In genomic region chr19:55146078-55146647, GRCh38 we compare ENCODE assay signal across 8 cellular contexts. TPM values are rescaled to one million over a fixed set of nuclear protein-coding genes. Genes with fewer than 3 reads are reported as not detected.
DNase-seq lines count a peak whose midpoint lies in the region; ATAC-seq and TF ChIP-seq lines count a peak whose summit lies in the region.

No MANE protein-coding gene starts in this region.

- H3K4me1 ChIP-seq in fibroblast of lung (ENCODE audit: control insufficient read depth, extremely low read depth, insufficient read depth, low read length) = no peaks in the 10 kb centered on the region

- H2AFZ ChIP-seq in fibroblast of lung (ENCODE audit: low read length) = no peak overlapping the region

- no peaks in the 10 kb centered on the region for H3K9me3 Mint-ChIP-seq in type B pancreatic cell
- no peaks in the 10 kb centered on the region for H3K9me3 Mint-ChIP-seq in activated CD4-positive, alpha-beta T cell treated with anti-CD3 and anti-CD28 coated beads, Interleukin-2, amount 10 ng/mL, durations not matched to agents 7 days and 5 days

- no peak for ATAC-seq in HG02973 (IDR thresholded peaks at IDR 0.05; ENCODE audit: unreplicated experiment)

- no peak overlapping the region for H3K9ac ChIP-seq in fibroblast of lung (ENCODE audit: insufficient read depth, low read length)

- H3K79me2 ChIP-seq in fibroblast of lung (ENCODE audit: control insufficient read depth, insufficient read depth, low read length) = no peaks in the 10 kb centered on the region

- POLR2A ChIA-PET in activated CD4-positive, alpha-beta T cell treated with anti-CD3 and anti-CD28 coated beads, Interleukin-2, amount 10 ng/mL, durations not matched to agents 7 days and 5 days (lab: Charles Lee) = no interaction called here

- no peaks in the 10 kb centered on the region for H3K36me3 ChIP-seq in fibroblast of lung (ENCODE audit: control insufficient read depth, insufficient read depth, low read length)

- H3K27me3 Mint-ChIP-seq in type B pancreatic cell = peaks cover 64% of the 10 kb centered on the region
- peaks cover 23% of the 10 kb centered on the region for H3K27me3 Mint-ChIP-seq in activated CD4-positive, alpha-beta T cell treated with anti-CD3 and anti-CD28 coated beads, Interleukin-2, amount 10 ng/mL, durations not matched to agents 7 days and 5 days

- no peak overlapping the region for H3K4me2 ChIP-seq in fibroblast of lung (ENCODE audit: extremely low read depth, insufficient read depth, low read length)

- CTCF ChIA-PET in activated CD4-positive, alpha-beta T cell treated with anti-CD3 and anti-CD28 coated beads, Interleukin-2, amount 10 ng/mL, durations not matched to agents 7 days and 5 days (lab: Charles Lee) = interaction anchor here (1.0 to 2.9 kb wide), 5 partner anchors 14 to 273 kb away, joined by 3 to 11 read pairs (median 4); partner anchors contain the start of gene DNAAF3

- peak; percentile 37 to 47 for TF ChIP-seq CTCF in fibroblast of lung (conservative IDR thresholded peaks at IDR 0.05 in 1 of 2, IDR thresholded peaks at IDR 0.05 in 1 of 2; ENCODE audit: low read depth in 1 of 2, low read length in 2 of 2)
- peak; percentile 72 for TF ChIP-seq CTCF in type B pancreatic cell (conservative IDR thresholded peaks at IDR 0.05)

- peak overlapping the region; percentile 64 for H3K4me3 Mint-ChIP-seq in type B pancreatic cell
- no peak overlapping the region for H3K4me3 Mint-ChIP-seq in activated CD4-positive, alpha-beta T cell treated with anti-CD3 and anti-CD28 coated beads, Interleukin-2, amount 10 ng/mL, durations not matched to agents 7 days and 5 days

- H3K27ac Mint-ChIP-seq in type B pancreatic cell = no peak overlapping the region
- no peak overlapping the region for H3K27ac Mint-ChIP-seq in activated CD4-positive, alpha-beta T cell treated with anti-CD3 and anti-CD28 coated beads, Interleukin-2, amount 10 ng/mL, durations not matched to agents 7 days and 5 days

- no peak overlapping the region for H3K27ac ChIP-seq in fibroblast of lung (ENCODE audit: insufficient read depth, low read length)

- peaks cover 5% of the 10 kb centered on the region for H3K4me1 Mint-ChIP-seq in type B pancreatic cell (ENCODE audit: unreplicated experiment)
- peaks cover 2% of the 10 kb centered on the region for H3K4me1 Mint-ChIP-seq in activated CD4-positive, alpha-beta T cell treated with anti-CD3 and anti-CD28 coated beads, Interleukin-2, amount 10 ng/mL, durations not matched to agents 7 days and 5 days

- no peaks in the 10 kb centered on the region for H3K9me3 ChIP-seq in fibroblast of lung (ENCODE audit: control insufficient read depth, insufficient read depth, low read depth, low read length)

- no peak overlapping the region for H3K4me3 ChIP-seq in fibroblast of lung (replicated peaks in 1 of 4; ENCODE audit: control extremely low read depth in 1 of 4, insufficient read depth in 1 of 4, low read depth in 3 of 4, low read length in 4 of 4)

- DNase-seq in DMS153 treated with DMSO at 0.1 percent for 48 hours (lab: John Stamatoyannopoulos, UW; ENCODE audit: unreplicated experiment) = peak; percentile 80
- DNase-seq in HT-29 (ENCODE audit: low spot score) = peak; percentile 72
- DNase-seq in OCI-M2 (lab: John Stamatoyannopoulos, UW; ENCODE audit: unreplicated experiment) = peak; percentile 56
- DNase-seq in fibroblast of lung (ENCODE audit: low read depth in 2 of 2) = no peak
- no peak for DNase-seq in type B pancreatic cell (ENCODE audit: extremely low spot score, unreplicated experiment)
- no peak for DNase-seq in NCI-H1092 treated with DMSO at 0.1 percent for 48 hours (lab: John Stamatoyannopoulos, UW)
- no peak for DNase-seq in activated CD4-positive, alpha-beta T cell treated with anti-CD3 and anti-CD28 coated beads, Interleukin-2, amount 10 ng/mL, durations not matched to agents 7 days and 5 days

- no peaks in the 10 kb centered on the region for H4K20me1 ChIP-seq in fibroblast of lung (ENCODE audit: control insufficient read depth, extremely low read depth, insufficient read depth, low read length)

- H3K27me3 ChIP-seq in fibroblast of lung (ENCODE audit: control insufficient read depth, insufficient read depth, low read length) = peaks cover 25% of the 10 kb centered on the region

- no peaks in the 10 kb centered on the region for H3K36me3 Mint-ChIP-seq in type B pancreatic cell
- H3K36me3 Mint-ChIP-seq in activated CD4-positive, alpha-beta T cell treated with anti-CD3 and anti-CD28 coated beads, Interleukin-2, amount 10 ng/mL, durations not matched to agents 7 days and 5 days (ENCODE audit: low read depth) = no peaks in the 10 kb centered on the region

RNA-seq across cellular contexts. Expression of gene TNNT1, which starts 2.8 kb away (rescaled TPM):
- total RNA-seq in HT-29 (2014; rRNA removed; shearing (Covaris generic)) = 4.5 and 5.0 TPM in 2 replicates
- total RNA-seq in fibroblast of lung (7.4 and 10.4 TPM in 2 replicates), type B pancreatic cell (ENCODE audit: low replicate concordance) (27.6 and 83.1 TPM in 2 replicates)
- polyA plus RNA-seq in fibroblast of lung = 1.4 and 1.7 TPM in 2 replicates
- polyA plus RNA-seq in fibroblast of lung (2012) = 3.3 and 3.9 TPM in 2 replicates
- not detected in 2 replicates for polyA minus RNA-seq in fibroblast of lung (ENCODE audit: low replicate concordance)
- under 1 TPM in 1 of 2 experiments, not detected in 1; 0.32 TPM for total RNA-seq in activated CD4-positive, alpha-beta T cell treated with anti-CD3 and anti-CD28 coated beads, Interleukin-2, amount 10 ng/mL, durations not matched to agents 7 days and 5 days

RNA-seq across cellular contexts. Expression of gene TNNI3, which starts 11.4 kb away (rescaled TPM):
- 11.1 and 20.3 TPM in 2 replicates for total RNA-seq in HT-29 (2014; rRNA removed; shearing (Covaris generic))
- total RNA-seq in fibroblast of lung (not detected in 2 replicates), type B pancreatic cell (ENCODE audit: low replicate concordance) (2.1 and 4.3 TPM in 2 replicates)
- polyA plus RNA-seq in fibroblast of lung = not detected in 2 replicates
- polyA plus RNA-seq in fibroblast of lung (2012) = not detected in 2 replicates
- polyA minus RNA-seq in fibroblast of lung (ENCODE audit: low replicate concordance) = not detected in 2 replicates
- not detected for total RNA-seq in activated CD4-positive, alpha-beta T cell treated with anti-CD3 and anti-CD28 coated beads, Interleukin-2, amount 10 ng/mL, durations not matched to agents 7 days and 5 days

RNA-seq across cellular contexts. Expression of gene DNAAF3, which starts 20.2 kb away (rescaled TPM):
- total RNA-seq in HT-29 (2014; rRNA removed; shearing (Covaris generic)) = 17.3 and 21.1 TPM in 2 replicates
- under 0.01 and 0.17 TPM in 2 replicates for total RNA-seq in fibroblast of lung
- polyA plus RNA-seq in fibroblast of lung = 0.16 and 0.18 TPM in 2 replicates
- polyA plus RNA-seq in fibroblast of lung (2012) = 0.33 and 0.35 TPM in 2 replicates
- not detected in 2 replicates for polyA minus RNA-seq in fibroblast of lung (ENCODE audit: low replicate concordance)
- 5.9 and 12.2 TPM in 2 replicates for total RNA-seq in type B pancreatic cell (ENCODE audit: low replicate concordance)
- total RNA-seq in activated CD4-positive, alpha-beta T cell treated with anti-CD3 and anti-CD28 coated beads, Interleukin-2, amount 10 ng/mL, durations not matched to agents 7 days and 5 days = not detected

RNA-seq across cellular contexts. Expression of gene PPP1R12C, which starts 28.7 kb away (rescaled TPM):
- total RNA-seq in HT-29 (2014; rRNA removed; shearing (Covaris generic)) = 227 and 261 TPM in 2 replicates
- 25.2 and 32.9 TPM in 2 replicates for total RNA-seq in fibroblast of lung
- 26.0 and 27.6 TPM in 2 replicates for polyA plus RNA-seq in fibroblast of lung
- 58.8 and 65.4 TPM in 2 replicates for polyA plus RNA-seq in fibroblast of lung (2012)
- polyA minus RNA-seq in fibroblast of lung (ENCODE audit: low replicate concordance) = 27.4 and 31.8 TPM in 2 replicates
- total RNA-seq in type B pancreatic cell (ENCODE audit: low replicate concordance) = 102 and 113 TPM in 2 replicates
- total RNA-seq in activated CD4-positive, alpha-beta T cell treated with anti-CD3 and anti-CD28 coated beads, Interleukin-2, amount 10 ng/mL, durations not matched to agents 7 days and 5 days = 100 to 1,000 TPM; 135 to 152 TPM

RNA-seq across cellular contexts. Expression of gene SYT5, which starts 33.9 kb away (rescaled TPM):
- 0.71 and 1.5 TPM in 2 replicates for total RNA-seq in HT-29 (2014; rRNA removed; shearing (Covaris generic))
- total RNA-seq in fibroblast of lung (0.50 TPM in 1 of 2 replicates, not detected in the other), type B pancreatic cell (ENCODE audit: low replicate concordance) (5.0 and 9.1 TPM in 2 replicates)
- 0.05 and 0.08 TPM in 2 replicates for polyA plus RNA-seq in fibroblast of lung
- 0.22 and 0.26 TPM in 2 replicates for polyA plus RNA-seq in fibroblast of lung (2012)
- not detected in 2 replicates for polyA minus RNA-seq in fibroblast of lung (ENCODE audit: low replicate concordance)
- under 1 TPM in 1 of 2 experiments, not detected in 1; 0.17 TPM for total RNA-seq in activated CD4-positive, alpha-beta T cell treated with anti-CD3 and anti-CD28 coated beads, Interleukin-2, amount 10 ng/mL, durations not matched to agents 7 days and 5 days

Comparison
In these comparisons a context has a peak if more than half of its experiments do, and no peak if none do; other contexts are left out.
1. DNase-seq: peak in DMS153 treated with DMSO at 0.1 percent for 48 hours (single experiment), HT-29 (single experiment) and OCI-M2 (single experiment); none in fibroblast of lung (0 of 2), type B pancreatic cell (single experiment), NCI-H1092 treated with DMSO at 0.1 percent for 48 hours (single experiment) and activated CD4-positive, alpha-beta T cell treated with anti-CD3 and anti-CD28 coated beads, Interleukin-2, amount 10 ng/mL, durations not matched to agents 7 days and 5 days (single experiment).